ENCODE assay signal across 5 cellular contexts in genomic region chr19:40175820-40176219, GRCh38. TPM values are rescaled to one million over a fixed set of nuclear protein-coding genes. Genes with fewer than 3 reads are reported as not detected.
"Had no signal": no experiment of that assay in that cellular context is flagged by ENCODE, and none has a peak within 500 bp of the region (broad histone marks: within the 10 kb centered on the region; RNA-seq: fewer than 3 reads in every experiment).

No MANE protein-coding gene starts in this region.

- ATAC-seq: GM23338 had no signal

- H3K4me3 ChIP-seq: GM23338 had no signal

- DNase-seq: H9, HCEC 1CT, IMR-90 had no signal

RNA-seq across cellular contexts. Expression of gene TTC9B, which starts 42.4 kb away (rescaled TPM):
- total RNA-seq: H1, IMR-90 had no signal
- polyA plus RNA-seq: IMR-90 had no signal
